In the genomic region with DNA sequence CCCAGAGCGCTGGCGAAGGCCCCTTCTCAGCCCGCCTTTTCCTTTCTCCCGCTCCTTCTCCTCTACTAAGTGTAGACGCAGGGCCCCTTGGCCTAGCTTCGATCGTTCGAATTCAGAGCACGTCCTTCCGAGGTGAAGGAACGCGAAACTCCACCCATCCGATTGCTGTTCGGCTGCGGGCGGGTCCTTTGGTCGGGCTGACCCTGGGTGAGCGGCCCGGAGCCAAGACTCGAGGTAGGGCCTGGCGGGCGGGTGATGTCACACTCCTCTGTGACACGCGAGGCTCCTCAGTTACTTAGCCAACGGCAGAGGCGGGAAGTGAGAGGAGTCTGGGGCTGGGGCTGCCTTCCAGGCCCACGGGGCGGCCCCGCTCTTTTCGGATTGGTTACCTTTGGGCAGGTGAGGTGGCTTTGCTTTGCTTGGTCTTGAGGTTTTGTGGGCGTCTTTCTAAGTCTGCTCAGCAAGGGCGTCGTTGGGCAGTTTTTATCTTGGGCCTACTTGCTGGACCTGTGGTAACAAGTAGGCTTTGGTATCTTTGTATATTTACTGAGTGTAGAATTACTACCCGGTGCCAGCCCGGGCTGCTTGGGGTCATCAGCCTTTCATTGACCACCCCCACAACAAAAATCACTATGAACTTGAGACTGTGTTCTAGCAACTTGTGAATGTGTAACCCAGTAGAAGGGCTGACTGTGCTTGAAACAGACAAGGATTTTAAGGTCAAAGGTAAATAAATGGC, we compare ENCODE assay signal across 8 cellular contexts. TPM values are rescaled to one million over a fixed set of nuclear protein-coding genes. Genes with fewer than 3 reads are reported as not detected.
A peak's percentile ranks its signal among the peaks of the same experiment; 100 is the strongest.
DNase-seq lines count a peak whose midpoint lies in the region; ATAC-seq and TF ChIP-seq lines count a peak whose summit lies in the region.

No MANE protein-coding gene starts in this region.

- ATAC-seq in GM21723 (IDR thresholded peaks at IDR 0.05; ENCODE audit: unreplicated experiment) (peak; percentile 63), Right ventricle myocardium inferior (peak; percentile 74)

- intact Hi-C loops in Right ventricle myocardium inferior (cut with DNase I), result loop anchor here (2.0 kb wide), 1 partner anchor 21 kb away; no protein-coding TSS in a partner anchor

- H3K4me3 Mint-ChIP-seq in activated naive CD8-positive, alpha-beta T cell, result peak overlapping the region; percentile 93
- peak overlapping the region; percentile 98 for H3K4me3 Mint-ChIP-seq in type B pancreatic cell

- H3K4me1 ChIP-seq in DOHH2 (ENCODE audit: control insufficient read depth, low read length), result peaks cover 27% of the 10 kb centered on the region

- H3F3A ChIP-seq in DOHH2 (ENCODE audit: control insufficient read depth, insufficient read depth), result no peaks in the 10 kb centered on the region

- no peaks in the 10 kb centered on the region for H3K27me3 ChIP-seq in DOHH2 (ENCODE audit: control insufficient read depth, low read length)

- peak overlapping the region; percentile 82 for H3K27ac ChIP-seq in DOHH2 (ENCODE audit: low read depth, low read length)

- H3K4me3 ChIP-seq in DOHH2 (ENCODE audit: low read length), result peak overlapping the region; percentile 77
- H3K4me3 ChIP-seq in Jurkat, Clone E6-1 (ENCODE audit: low read length), result peak overlapping the region; percentile 73

- H3K27ac Mint-ChIP-seq in activated naive CD8-positive, alpha-beta T cell, result peak overlapping the region; percentile 100
- peak overlapping the region; percentile 98 for H3K27ac Mint-ChIP-seq in type B pancreatic cell

- no peaks in the 10 kb centered on the region for H3K27me3 Mint-ChIP-seq in activated naive CD8-positive, alpha-beta T cell
- peaks cover 9% of the 10 kb centered on the region for H3K27me3 Mint-ChIP-seq in type B pancreatic cell

- peaks cover 30% of the 10 kb centered on the region for H4K20me1 ChIP-seq in DOHH2 (ENCODE audit: control insufficient read depth, insufficient read depth, low read depth, low read length)

- H3K79me2 ChIP-seq in DOHH2 (ENCODE audit: control insufficient read depth, low read length), result peaks cover 54% of the 10 kb centered on the region

- H3K4me1 Mint-ChIP-seq in activated naive CD8-positive, alpha-beta T cell (ENCODE audit: low read depth), result peaks cover 45% of the 10 kb centered on the region
- H3K4me1 Mint-ChIP-seq in type B pancreatic cell (ENCODE audit: unreplicated experiment), result peaks cover 26% of the 10 kb centered on the region

- DNase-seq in Jurkat, Clone E6-1 (ENCODE audit: low read depth, low spot score), result peak; percentile 34
- DNase-seq in SKM-1 (lab: John Stamatoyannopoulos, UW; ENCODE audit: unreplicated experiment) (peak; percentile 9), Right ventricle myocardium inferior (ENCODE audit: missing footprints) (peak; percentile 93), pons (ENCODE audit: low spot score) (peak; percentile 53), type B pancreatic cell (ENCODE audit: extremely low spot score, unreplicated experiment) (peak; percentile 82)

- no peaks in the 10 kb centered on the region for H3K9me2 ChIP-seq in DOHH2 (replicated peaks; ENCODE audit: control insufficient read depth, low read length)

- H3K4me2 ChIP-seq in DOHH2 (ENCODE audit: low read length), result peak overlapping the region; percentile 72

- peaks cover 5% of the 10 kb centered on the region for H3K36me3 Mint-ChIP-seq in activated naive CD8-positive, alpha-beta T cell
- H3K36me3 Mint-ChIP-seq in type B pancreatic cell, result peaks cover 17% of the 10 kb centered on the region

- TF ChIP-seq CTCF in DOHH2 (IDR thresholded peaks at IDR 0.05; ENCODE audit: low read depth, low read length, poor library complexity, severe bottlenecking), result no peak
- TF ChIP-seq CTCF in type B pancreatic cell (conservative IDR thresholded peaks at IDR 0.05), result no peak

- peaks cover 39% of the 10 kb centered on the region for H3K36me3 ChIP-seq in DOHH2 (ENCODE audit: control insufficient read depth, low read length)

- H3K9me3 ChIP-seq in DOHH2 (ENCODE audit: control insufficient read depth, insufficient read depth, low read length), result no peaks in the 10 kb centered on the region

- H3K9me3 Mint-ChIP-seq in activated naive CD8-positive, alpha-beta T cell (ENCODE audit: low read depth), result no peaks in the 10 kb centered on the region
- no peaks in the 10 kb centered on the region for H3K9me3 Mint-ChIP-seq in type B pancreatic cell

RNA-seq across cellular contexts. Expression of a gene that starts 0.7 kb away (rescaled TPM):
- 346 TPM for polyA plus RNA-seq in Jurkat, Clone E6-1 (2012; ENCODE audit: insufficient read depth, insufficient read length)
- total RNA-seq in Right ventricle myocardium inferior (275 TPM), type B pancreatic cell (ENCODE audit: low replicate concordance) (497 and 686 TPM in 2 replicates)

RNA-seq across cellular contexts. Expression of a gene that starts 34.8 kb away (rescaled TPM):
- polyA plus RNA-seq in Jurkat, Clone E6-1 (2012; ENCODE audit: insufficient read depth, insufficient read length), result 15.7 TPM
- total RNA-seq in Right ventricle myocardium inferior, result 10.8 TPM
- 2.5 and 21.1 TPM in 2 replicates for total RNA-seq in type B pancreatic cell (ENCODE audit: low replicate concordance)

Comparison
In these comparisons a context has a peak if more than half of its experiments do, and no peak if none do; other contexts are left out.
1. Peak in every context shown above with its lines: DNase-seq, ATAC-seq, H3K4me3 ChIP-seq and H3K27ac ChIP-seq.
2. DNase-seq: peak in every context shown above with its lines; median percentile 93 in Right ventricle myocardium inferior; 82 in type B pancreatic cell; 53 in pons; 34 in Jurkat, Clone E6-1; 9 in SKM-1.